19 cellular contexts compared by ENCODE assay signal in genomic region chr3:195888311-195888761, GRCh38.
"Had no signal": no experiment of that assay in that cellular context is flagged by ENCODE, and none has a peak within 500 bp of the region (broad histone marks: within the 10 kb centered on the region; RNA-seq: fewer than 3 reads in every experiment).

No MANE protein-coding gene starts in this region.

- H3K9me3 Mint-ChIP-seq: activated CD8-positive, alpha-beta T cell treated with anti-CD3 and anti-CD28 coated beads for 36 hours; activated naive CD4-positive, alpha-beta T cell treated with anti-CD3 and anti-CD28 coated beads, Interleukin-2, amount 50 U/mL, for 72 hours; activated T-cell treated with anti-CD3 and anti-CD28 coated beads, Interleukin-2, amount 50 U/mL, for 4 hours; dendritic cell treated with granulocyte-macrophage colony-stimulating factor and Interleukin-4, amounts not matched to agents 40 ng/mL and 50 ng/mL, for 4 days; immature natural killer cell; naive thymus-derived CD8-positive, alpha-beta T cell; stimulated activated naive CD8-positive, alpha-beta T cell treated with anti-CD3 and anti-CD28 coated beads, Interleukin-15, amount 100 ng/mL, for 72 hours; T-helper 1 cell treated with Interleukin-12 subunit alpha and Interleukin-12 subunit beta and Interleukin-4 antibody, amounts not matched to agents 30 μg/mL and 1 μg/mL, for 36 hours had no signal

- DNase-seq: activated CD4-positive, alpha-beta T cell treated with anti-CD3 and anti-CD28 coated beads for 4 hours; activated CD8-positive, alpha-beta T cell treated with anti-CD3 and anti-CD28 coated beads for 36 hours; activated effector memory CD4-positive, alpha-beta T cell treated with Interleukin-2 at 50 U/mL for 16 hours; activated T-cell treated with anti-CD3 and anti-CD28 coated beads, Interleukin-2, amount 50 U/mL, for 4 hours; amniotic stem cell; effector memory CD4-positive, alpha-beta T cell; foreskin keratinocyte; immature natural killer cell; nucleus accumbens; right lobe of liver; stimulated activated naive CD8-positive, alpha-beta T cell treated with anti-CD3 and anti-CD28 coated beads, Interleukin-15, amount 100 ng/mL, for 72 hours; WERI-Rb-1 had no signal

- H3K27me3 Mint-ChIP-seq: activated CD8-positive, alpha-beta T cell treated with anti-CD3 and anti-CD28 coated beads for 36 hours; dendritic cell treated with granulocyte-macrophage colony-stimulating factor and Interleukin-4, amounts not matched to agents 40 ng/mL and 50 ng/mL, for 4 days; naive thymus-derived CD8-positive, alpha-beta T cell; progenitor cell of endocrine pancreas; stimulated activated naive CD8-positive, alpha-beta T cell treated with anti-CD3 and anti-CD28 coated beads, Interleukin-15, amount 100 ng/mL, for 72 hours had no signal

- H3K4me3 ChIP-seq: lung, right lobe of liver, upper lobe of left lung had no signal

- H3K27ac ChIP-seq: foreskin keratinocyte, upper lobe of left lung, WERI-Rb-1 had no signal

- H3K36me3 Mint-ChIP-seq: activated naive CD4-positive, alpha-beta T cell treated with anti-CD3 and anti-CD28 coated beads, Interleukin-2, amount 50 U/mL, for 72 hours had no signal

- H3K9me3 ChIP-seq: right lobe of liver, upper lobe of left lung had no signal

- H3K36me3 ChIP-seq: WERI-Rb-1 had no signal

- H3K4me3 Mint-ChIP-seq: activated CD8-positive, alpha-beta T cell treated with anti-CD3 and anti-CD28 coated beads for 36 hours; activated T-cell treated with anti-CD3 and anti-CD28 coated beads, Interleukin-2, amount 50 U/mL, for 4 hours; dendritic cell treated with granulocyte-macrophage colony-stimulating factor and Interleukin-4, amounts not matched to agents 40 ng/mL and 50 ng/mL, for 4 days; immature natural killer cell; naive thymus-derived CD8-positive, alpha-beta T cell; stimulated activated naive CD8-positive, alpha-beta T cell treated with anti-CD3 and anti-CD28 coated beads, Interleukin-15, amount 100 ng/mL, for 72 hours; T-helper 1 cell treated with Interleukin-12 subunit alpha and Interleukin-12 subunit beta and Interleukin-4 antibody, amounts not matched to agents 30 μg/mL and 1 μg/mL, for 36 hours had no signal

- H3K4me1 ChIP-seq: foreskin keratinocyte had no signal

- H3K27me3 ChIP-seq: foreskin keratinocyte, right lobe of liver, upper lobe of left lung had no signal

- ATAC-seq: activated CD8-positive, alpha-beta T cell treated with anti-CD3 and anti-CD28 coated beads for 36 hours; activated naive CD4-positive, alpha-beta T cell treated with anti-CD3 and anti-CD28 coated beads, Interleukin-2, amount 50 U/mL, for 72 hours; activated T-cell treated with anti-CD3 and anti-CD28 coated beads, Interleukin-2, amount 50 U/mL, for 4 hours; foreskin keratinocyte; naive thymus-derived CD8-positive, alpha-beta T cell; right lobe of liver; stimulated activated naive CD8-positive, alpha-beta T cell treated with anti-CD3 and anti-CD28 coated beads, Interleukin-15, amount 100 ng/mL, for 72 hours had no signal

- H3K27ac Mint-ChIP-seq: activated CD8-positive, alpha-beta T cell treated with anti-CD3 and anti-CD28 coated beads for 36 hours; dendritic cell treated with granulocyte-macrophage colony-stimulating factor and Interleukin-4, amounts not matched to agents 40 ng/mL and 50 ng/mL, for 4 days; progenitor cell of endocrine pancreas had no signal
